Comparison of ENCODE assay signal across 11 cellular contexts in genomic region chr15:74808073-74808839, GRCh38. TPM values are rescaled to one million over a fixed set of nuclear protein-coding genes. Genes with fewer than 3 reads are reported as not detected.
DNase-seq lines count a peak whose midpoint lies in the region; ATAC-seq and TF ChIP-seq lines count a peak whose summit lies in the region.
"Had no signal": no experiment of that assay in that cellular context is flagged by ENCODE, and none has a peak within 500 bp of the region (broad histone marks: within the 10 kb centered on the region; RNA-seq: fewer than 3 reads in every experiment).

No MANE protein-coding gene starts in this region.

- H3K27ac Mint-ChIP-seq in H9: no peak overlapping the region; a peak in 2 of 7 replicates
- peak overlapping the region; percentile 61 for H3K27ac Mint-ChIP-seq in activated naive CD8-positive, alpha-beta T cell treated with anti-CD3 and anti-CD28 coated beads for 36 hours
- no peak overlapping the region for H3K27ac Mint-ChIP-seq in endothelial cell (ENCODE audit: unreplicated experiment)

- no peak overlapping the region for H2BK12ac ChIP-seq in H9 (ENCODE audit: insufficient read length, low read depth, low read length)

- CTCF ChIA-PET in AG04450 (lab: Charles Lee): interaction anchor here (0.9 to 1.6 kb wide), 3 partner anchors 9 to 37 kb away, joined by 4 to 5 read pairs (median 4); partner anchors contain the start of gene CSK

- no peak overlapping the region for H3K23ac ChIP-seq in H9 (ENCODE audit: insufficient read length, low read depth, low read length)

- no peak overlapping the region for H3K4me2 ChIP-seq in H9 (ENCODE audit: insufficient read depth, insufficient read length, low read length)

- H2BK120ac ChIP-seq in H9 (ENCODE audit: low read depth, low read length, poor library complexity, severe bottlenecking): no peak overlapping the region

- H3K27me3 ChIP-seq in AG04450 (ENCODE audit: control insufficient read depth, insufficient read depth, low read length) (no peaks in the 10 kb centered on the region), H9 (ENCODE audit: insufficient read depth, low read length) (no peaks in the 10 kb centered on the region), right lobe of liver (no peaks in the 10 kb centered on the region)

- no peak overlapping the region for H3K4ac ChIP-seq in H9 (ENCODE audit: low read depth, low read length)

- no peaks in the 10 kb centered on the region for H3K36me3 ChIP-seq in right lobe of liver

- no peak overlapping the region for H4K8ac ChIP-seq in H9 (replicated peaks; ENCODE audit: insufficient read length, low read depth, low read length)

- no peaks in the 10 kb centered on the region for H3K23me2 ChIP-seq in H9 (ENCODE audit: insufficient read length, low read depth, low read length, poor library complexity, severe bottlenecking)

- no peak overlapping the region for H2BK15ac ChIP-seq in H9 (ENCODE audit: low read depth, low read length)

- no peak overlapping the region for H2AFZ ChIP-seq in H9 (ENCODE audit: low read length)

- peaks cover 9 to 16% of the 10 kb centered on the region in 2 experiments for H3K4me1 Mint-ChIP-seq in H9
- peaks cover 18% of the 10 kb centered on the region for H3K4me1 Mint-ChIP-seq in activated naive CD8-positive, alpha-beta T cell treated with anti-CD3 and anti-CD28 coated beads for 36 hours
- H3K4me1 Mint-ChIP-seq in endothelial cell (ENCODE audit: unreplicated experiment): peaks cover 4% of the 10 kb centered on the region

- H4K20me1 ChIP-seq in H9 (ENCODE audit: control insufficient read depth, insufficient read depth, insufficient read length): no peaks in the 10 kb centered on the region

- H3K9me3 Mint-ChIP-seq in H9 (no peaks in the 10 kb centered on the region), endothelial cell (ENCODE audit: unreplicated experiment) (no peaks in the 10 kb centered on the region)
- H3K9me3 Mint-ChIP-seq in activated naive CD8-positive, alpha-beta T cell treated with anti-CD3 and anti-CD28 coated beads for 36 hours: no peaks in the 10 kb centered on the region
- H3K9me3 Mint-ChIP-seq: WTC11 had no signal

- DNase-seq in AG04450 (ENCODE audit: low read depth, low spot score): no peak
- DNase-seq in H9: no peak
- DNase-seq in activated naive CD8-positive, alpha-beta T cell treated with anti-CD3 and anti-CD28 coated beads for 36 hours: no peak
- DNase-seq in right lobe of liver: peak; percentile 86 to 93 (median 93)
- DNase-seq in endothelial cell (ENCODE audit: low spot score): no peak
- no peak for DNase-seq in amniotic stem cell (lab: John Stamatoyannopoulos, UW)
- DNase-seq: effector memory CD4-positive, alpha-beta T cell had no signal

- H4K5ac ChIP-seq in H9 (ENCODE audit: insufficient read length, low read depth, low read length): no peak overlapping the region

- H3K4me1 ChIP-seq in H9 (ENCODE audit: insufficient read depth, low read length): no peaks in the 10 kb centered on the region
- peaks cover 0 to 9% (median 0%) of the 10 kb centered on the region in 4 donors for H3K4me1 ChIP-seq in right lobe of liver

- TF ChIP-seq CTCF in AG04450 (IDR thresholded peaks at IDR 0.05; ENCODE audit: low read depth, low read length) (no peak), H9 (conservative IDR thresholded peaks at IDR 0.05) (no peak), right lobe of liver (IDR thresholded peaks at IDR 0.05) (no peak), endothelial cell (IDR thresholded peaks at IDR 0.05; ENCODE audit: unreplicated experiment) (no peak)

- no peak overlapping the region for H3K9ac ChIP-seq in H9 (ENCODE audit: extremely low read depth, insufficient read length, low read length)

- peak overlapping the region; percentile 11 for H3K27ac ChIP-seq in AG04450 (ENCODE audit: low read depth, low read length)
- H3K27ac ChIP-seq in H9 (ENCODE audit: insufficient read length, low read depth, low read length): no peak overlapping the region
- no peak overlapping the region for H3K27ac ChIP-seq in right lobe of liver

- H4K91ac ChIP-seq in H9 (ENCODE audit: insufficient read length, low read depth, low read length): no peak overlapping the region

- H2BK20ac ChIP-seq in H9 (ENCODE audit: low read depth, low read length, poor library complexity, severe bottlenecking): no peak overlapping the region

- H3K9me3 ChIP-seq in AG04450 (ENCODE audit: control insufficient read depth, insufficient read depth, low read length): no peaks in the 10 kb centered on the region
- no peaks in the 10 kb centered on the region for H3K9me3 ChIP-seq in H9 (ENCODE audit: control insufficient read depth, low read depth, low read length)
- no peaks in the 10 kb centered on the region for H3K9me3 ChIP-seq in right lobe of liver

- H3K36me3 Mint-ChIP-seq in H9 (ENCODE audit: insufficient read depth in 1 of 3, low read depth in 3 of 3): peaks cover 6 to 9% (median 7%) of the 10 kb centered on the region in 3 experiments; a peak in 5 of 7 replicates
- H3K36me3 Mint-ChIP-seq in activated naive CD8-positive, alpha-beta T cell treated with anti-CD3 and anti-CD28 coated beads for 36 hours: peaks cover 16% of the 10 kb centered on the region
- H3K36me3 Mint-ChIP-seq in endothelial cell (ENCODE audit: low read depth, unreplicated experiment): peaks cover 11% of the 10 kb centered on the region
- H3K36me3 Mint-ChIP-seq: WTC11 had no signal

- H3K18ac ChIP-seq in H9 (ENCODE audit: insufficient read length, low read depth, low read length): no peak overlapping the region

- WGBS in H9 (ENCODE audit: extremely low coverage, insufficient read length, low lambda C conversion rate): no CpG with 5 or more reads among the region's 18 CpGs
- 32% methylated on average over 15 of the region's 18 CpGs for WGBS in right lobe of liver (ENCODE audit: insufficient coverage, low coverage, low lambda C conversion rate, missing lambda C conversion rate)

- H3K79me2 ChIP-seq in H9 (ENCODE audit: insufficient read depth, low read length): no peaks in the 10 kb centered on the region

- no peaks in the 10 kb centered on the region for H3K79me1 ChIP-seq in H9 (ENCODE audit: insufficient read depth, low read depth, low read length, poor library complexity, severe bottlenecking)

- intact Hi-C loops in right lobe of liver (cut with DNase I): no loop called here

- POLR2A ChIA-PET in AG04450 (lab: Yijun Ruan, JAX): no interaction called here

- H3K56ac ChIP-seq in H9 (ENCODE audit: insufficient read length, low read depth, low read length): no peak overlapping the region

- H3K4me3 ChIP-seq in AG04450 (ENCODE audit: low read depth, low read length) (no peak overlapping the region), right lobe of liver (no peak overlapping the region)

- peak; percentile 96 to 98 (median 96) for ATAC-seq in right lobe of liver
- ATAC-seq in GM21723 (IDR thresholded peaks at IDR 0.05; ENCODE audit: unreplicated experiment): no peak
- no peak for ATAC-seq in HG02642 (IDR thresholded peaks at IDR 0.05; ENCODE audit: poor library complexity, unreplicated experiment)

- H2BK5ac ChIP-seq in H9 (ENCODE audit: insufficient read length, low read length): no peak overlapping the region

- H3K14ac ChIP-seq in H9 (ENCODE audit: insufficient read depth, low read length): peak overlapping the region; percentile 44; the same call in 1 of the 2 replicates

- H3K27me3 Mint-ChIP-seq in H9 (ENCODE audit: low read depth) (peaks cover 4% of the 10 kb centered on the region), endothelial cell (ENCODE audit: unreplicated experiment) (peaks cover 10% of the 10 kb centered on the region)
- H3K27me3 Mint-ChIP-seq in activated naive CD8-positive, alpha-beta T cell treated with anti-CD3 and anti-CD28 coated beads for 36 hours: no peaks in the 10 kb centered on the region

- H3K4me3 Mint-ChIP-seq in H9 (no peak overlapping the region; a peak in 1 of 5 replicates), endothelial cell (ENCODE audit: unreplicated experiment) (no peak overlapping the region)
- no peak overlapping the region for H3K4me3 Mint-ChIP-seq in activated naive CD8-positive, alpha-beta T cell treated with anti-CD3 and anti-CD28 coated beads for 36 hours
- H3K4me3 Mint-ChIP-seq: WTC11 had no signal

- H2AK5ac ChIP-seq in H9 (ENCODE audit: insufficient read length, low read length): no peak overlapping the region

- TF ChIP-seq POLR2A in right lobe of liver (IDR thresholded peaks at IDR 0.05): no peak

- H3T11ph ChIP-seq in H9 (ENCODE audit: low read length): no peak overlapping the region

RNA-seq across cellular contexts. Expression of gene LMAN1L, which starts 4.4 kb away (rescaled TPM):
- not detected in 2 replicates for polyA plus RNA-seq in AG04450 (2011; rRNA removed)
- not detected in 2 replicates for polyA minus RNA-seq in AG04450 (2011; rRNA and poly(A)+ RNA removed)
- total RNA-seq in H9 (2021) (not detected in 2 replicates), right lobe of liver (not detected), endothelial cell (ENCODE audit: unreplicated experiment) (not detected)
- total RNA-seq in activated naive CD8-positive, alpha-beta T cell treated with anti-CD3 and anti-CD28 coated beads for 36 hours: under 1 TPM; 0.14 to 0.33 TPM
- total RNA-seq: skeletal muscle tissue, WTC11 had no signal

RNA-seq across cellular contexts. Expression of gene CPLX3, which starts 18.2 kb away (rescaled TPM):
- not detected in 2 replicates for polyA plus RNA-seq in AG04450 (2011; rRNA removed)
- not detected in 2 replicates for polyA minus RNA-seq in AG04450 (2011; rRNA and poly(A)+ RNA removed)
- not detected in 2 replicates for total RNA-seq in H9 (2021)
- total RNA-seq in activated naive CD8-positive, alpha-beta T cell treated with anti-CD3 and anti-CD28 coated beads for 36 hours: under 1 TPM in 1 of 2 experiments, not detected in 1; 0.19 TPM
- not detected for total RNA-seq in right lobe of liver
- not detected for total RNA-seq in endothelial cell (ENCODE audit: unreplicated experiment)
- total RNA-seq: skeletal muscle tissue had no signal

RNA-seq across cellular contexts. Expression of gene CSK, which starts 26.4 kb away (rescaled TPM):
- polyA plus RNA-seq in AG04450 (2011; rRNA removed): 17.2 and 25.1 TPM in 2 replicates
- 31.2 and 46.0 TPM in 2 replicates for polyA minus RNA-seq in AG04450 (2011; rRNA and poly(A)+ RNA removed)
- total RNA-seq in H9 (2021): 49.2 and 49.3 TPM in 2 replicates
- total RNA-seq in activated naive CD8-positive, alpha-beta T cell treated with anti-CD3 and anti-CD28 coated beads for 36 hours: 100 to 1,000 TPM; 308 to 310 TPM
- total RNA-seq in right lobe of liver: 10 to 100 TPM; 22.2 to 50.9 (median 32.7) TPM
- 100 TPM for total RNA-seq in endothelial cell (ENCODE audit: unreplicated experiment)

RNA-seq across cellular contexts. Expression of gene ULK3, which starts 34.7 kb away (rescaled TPM):
- polyA plus RNA-seq in AG04450 (2011; rRNA removed): 14.2 and 18.6 TPM in 2 replicates
- polyA minus RNA-seq in AG04450 (2011; rRNA and poly(A)+ RNA removed): 14.3 and 15.2 TPM in 2 replicates
- total RNA-seq in H9 (2021) (31.1 and 34.0 TPM in 2 replicates), right lobe of liver (10 to 100 TPM; 19.7 to 25.1 (median 22.1) TPM), endothelial cell (ENCODE audit: unreplicated experiment) (25.6 TPM)
- 10 to 100 TPM; 41.1 to 49.9 TPM for total RNA-seq in activated naive CD8-positive, alpha-beta T cell treated with anti-CD3 and anti-CD28 coated beads for 36 hours

RNA-seq across cellular contexts. Expression of gene CYP1A2, which starts 59.6 kb away (rescaled TPM):
- not detected in 2 replicates for polyA plus RNA-seq in AG04450 (2011; rRNA removed)
- not detected in 2 replicates for polyA minus RNA-seq in AG04450 (2011; rRNA and poly(A)+ RNA removed)
- not detected in 2 replicates for total RNA-seq in H9 (2021)
- not detected for total RNA-seq in activated naive CD8-positive, alpha-beta T cell treated with anti-CD3 and anti-CD28 coated beads for 36 hours
- total RNA-seq in right lobe of liver: 100 to 1,000 TPM in 2 of 6 experiments, 10 to 100 TPM in 2, 1 to 10 TPM in 1, under 1 TPM in 1; 0.81 to 235 (median 65.0) TPM
- not detected for total RNA-seq in endothelial cell (ENCODE audit: unreplicated experiment)
- total RNA-seq: skeletal muscle tissue, WTC11 had no signal

Comparison
In these comparisons a context has a peak if more than half of its experiments do, and no peak if none do; other contexts are left out.
1. DNase-seq: peak in right lobe of liver (3 of 3); none in AG04450 (single experiment), H9 (single experiment), activated naive CD8-positive, alpha-beta T cell treated with anti-CD3 and anti-CD28 coated beads for 36 hours (single experiment), endothelial cell (single experiment) and amniotic stem cell (single experiment).
2. ATAC-seq: peak in right lobe of liver (4 of 4); none in GM21723 (single experiment) and HG02642 (single experiment).